ENCODE assay signal across 1 cellular context in the genomic region with DNA sequence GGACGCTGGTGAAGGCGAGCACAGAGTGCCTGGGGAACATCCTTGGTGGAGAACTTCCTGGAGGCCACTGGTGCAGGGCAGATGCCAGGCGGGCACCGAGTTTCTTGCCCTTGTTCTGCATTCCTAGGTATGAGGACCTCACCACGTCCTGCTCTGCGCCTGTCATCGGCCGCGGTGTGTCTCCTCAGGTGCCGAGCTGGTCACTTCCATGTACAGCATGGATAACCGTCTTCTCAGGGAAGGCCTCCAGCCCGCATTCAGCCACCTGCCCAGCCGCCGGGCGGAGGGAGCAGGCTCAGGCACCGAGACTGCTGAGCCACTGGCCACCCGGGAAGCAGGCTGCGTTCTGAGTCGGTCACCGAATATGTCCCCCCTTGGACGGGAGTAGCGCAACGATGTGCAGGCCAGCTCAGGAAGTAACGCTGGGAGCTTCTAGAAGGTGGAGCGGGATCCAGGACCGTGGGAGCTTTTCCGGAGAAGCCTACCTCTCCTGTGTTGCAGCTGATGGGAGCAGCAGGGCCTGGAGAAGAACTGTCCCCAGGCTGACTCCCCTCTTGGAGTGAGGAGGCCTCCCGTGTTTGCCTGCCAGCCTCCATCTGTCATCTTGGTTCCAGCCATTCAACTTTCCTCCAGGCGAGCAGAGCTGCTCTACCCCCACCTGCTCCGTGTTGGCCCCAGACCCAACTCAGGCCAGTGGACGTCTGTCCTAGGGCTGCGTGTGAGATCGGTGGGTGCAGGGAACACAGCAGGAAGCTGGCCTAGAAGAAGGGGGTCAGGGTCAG.
A peak's percentile ranks its signal among the peaks of the same experiment; 100 is the strongest.
TF ChIP-seq lines count a peak whose summit lies in the region.

No MANE protein-coding gene starts in this region.

TF ChIP-seq in HepG2, 621 proteins besides CTCF, POLR2A, EP300 and RAD21:
- TF ChIP-seq HNRNPL (IDR thresholded peaks at IDR 0.05; ENCODE audit: low read depth, low read length) (0 out of 2 replicates have a peak, but pooled peaks have one; percentile 48), ATF5 (CRISPR knock-in tag; IDR thresholded peaks at IDR 0.05; ENCODE audit: low read depth) (no peak), FOXM1 (CRISPR knock-in tag; IDR thresholded peaks at IDR 0.05) (no peak), ZBTB38 (CRISPR knock-in tag; IDR thresholded peaks at IDR 0.05) (0 out of 2 replicates have a peak, but pooled peaks have one; percentile 33), ZNF446 (CRISPR knock-in tag; IDR thresholded peaks at IDR 0.05) (0 out of 2 replicates have a peak, but pooled peaks have one; percentile 44), ZFY (CRISPR knock-in tag; IDR thresholded peaks at IDR 0.05) (peak; percentile 13; the same call in 1 of the 2 replicates), EED (CRISPR knock-in tag; IDR thresholded peaks at IDR 0.05) (0 out of 2 replicates have a peak, but pooled peaks have one; percentile 20)
- TF ChIP-seq, protein P1, sequence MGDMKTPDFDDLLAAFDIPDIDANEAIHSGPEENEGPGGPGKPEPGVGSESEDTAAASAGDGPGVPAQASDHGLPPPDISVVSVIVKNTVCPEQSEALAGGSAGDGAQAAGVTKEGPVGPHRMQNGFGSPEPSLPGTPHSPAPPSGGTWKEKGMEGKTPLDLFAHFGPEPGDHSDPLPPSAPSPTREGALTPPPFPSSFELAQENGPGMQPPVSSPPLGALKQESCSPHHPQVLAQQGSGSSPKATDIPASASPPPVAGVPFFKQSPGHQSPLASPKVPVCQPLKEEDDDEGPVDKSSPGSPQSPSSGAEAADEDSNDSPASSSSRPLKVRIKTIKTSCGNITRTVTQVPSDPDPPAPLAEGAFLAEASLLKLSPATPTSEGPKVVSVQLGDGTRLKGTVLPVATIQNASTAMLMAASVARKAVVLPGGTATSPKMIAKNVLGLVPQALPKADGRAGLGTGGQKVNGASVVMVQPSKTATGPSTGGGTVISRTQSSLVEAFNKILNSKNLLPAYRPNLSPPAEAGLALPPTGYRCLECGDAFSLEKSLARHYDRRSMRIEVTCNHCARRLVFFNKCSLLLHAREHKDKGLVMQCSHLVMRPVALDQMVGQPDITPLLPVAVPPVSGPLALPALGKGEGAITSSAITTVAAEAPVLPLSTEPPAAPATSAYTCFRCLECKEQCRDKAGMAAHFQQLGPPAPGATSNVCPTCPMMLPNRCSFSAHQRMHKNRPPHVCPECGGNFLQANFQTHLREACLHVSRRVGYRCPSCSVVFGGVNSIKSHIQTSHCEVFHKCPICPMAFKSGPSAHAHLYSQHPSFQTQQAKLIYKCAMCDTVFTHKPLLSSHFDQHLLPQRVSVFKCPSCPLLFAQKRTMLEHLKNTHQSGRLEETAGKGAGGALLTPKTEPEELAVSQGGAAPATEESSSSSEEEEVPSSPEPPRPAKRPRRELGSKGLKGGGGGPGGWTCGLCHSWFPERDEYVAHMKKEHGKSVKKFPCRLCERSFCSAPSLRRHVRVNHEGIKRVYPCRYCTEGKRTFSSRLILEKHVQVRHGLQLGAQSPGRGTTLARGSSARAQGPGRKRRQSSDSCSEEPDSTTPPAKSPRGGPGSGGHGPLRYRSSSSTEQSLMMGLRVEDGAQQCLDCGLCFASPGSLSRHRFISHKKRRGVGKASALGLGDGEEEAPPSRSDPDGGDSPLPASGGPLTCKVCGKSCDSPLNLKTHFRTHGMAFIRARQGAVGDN (CRISPR knock-in tag; IDR thresholded peaks at IDR 0.05) = peak; percentile 27
TF ChIP-seq in HepG2: peak in this region for 6.
